Comparison of ENCODE assay signal across 24 cellular contexts in the genomic region with DNA sequence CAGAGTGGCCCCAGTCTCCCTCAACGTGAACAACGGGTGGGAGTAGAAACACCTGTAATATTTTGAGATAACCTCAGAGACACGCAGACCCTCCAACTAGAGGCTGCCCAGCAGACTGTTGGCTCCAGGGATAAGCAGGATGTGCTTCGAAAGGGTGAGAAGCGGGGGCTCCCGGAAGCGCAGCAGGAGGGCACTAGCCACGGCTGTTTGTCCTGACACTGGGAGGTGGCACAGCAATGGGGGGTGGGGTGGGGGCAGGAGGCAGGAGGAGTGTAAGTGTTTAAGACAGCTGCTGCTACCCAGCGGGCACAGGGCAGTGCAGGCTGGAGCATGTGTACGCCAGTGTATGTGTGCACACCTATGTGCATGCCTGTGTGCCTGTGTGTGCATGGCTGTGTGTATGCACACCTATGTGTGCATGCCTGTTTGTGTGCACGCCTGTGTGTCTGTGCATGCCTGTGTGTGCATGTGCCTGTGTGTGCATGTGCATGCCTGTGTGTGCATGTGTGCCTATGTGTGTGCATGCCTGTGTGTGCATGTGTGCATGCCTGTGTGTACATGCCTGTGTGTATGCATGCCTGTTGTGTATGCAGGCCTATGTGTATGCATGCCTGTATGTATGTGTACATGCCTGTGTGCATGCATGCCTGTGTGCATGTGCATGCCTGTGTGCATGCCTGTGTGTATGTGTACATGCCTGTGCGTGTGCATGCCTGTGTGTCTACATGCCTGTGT.
"Had no signal": no experiment of that assay in that cellular context is flagged by ENCODE, and none has a peak within 500 bp of the region (broad histone marks: within the 10 kb centered on the region; RNA-seq: fewer than 3 reads in every experiment).

No MANE protein-coding gene starts in this region.

- H3K4me3 ChIP-seq: dorsolateral prefrontal cortex, esophagus muscularis mucosa, hepatocyte, left lung, lung, neural progenitor cell, prostate gland, transverse colon had no signal

- H3K27me3 ChIP-seq: brain microvascular endothelial cell, hepatocyte, left lung, neural progenitor cell, transverse colon had no signal

- H3K9me3 ChIP-seq: esophagus muscularis mucosa, left lung, prostate gland, transverse colon had no signal

- H3K4me2 ChIP-seq: hepatocyte, neural progenitor cell had no signal

- H3K9ac ChIP-seq: neural progenitor cell had no signal

- ATAC-seq: activated CD8-positive, alpha-beta memory T cell treated with anti-CD3 and anti-CD28 coated beads, Interleukin-2, amount 10 ng/mL, durations not matched to agents 7 days and 5 days; activated CD8-positive, alpha-beta T cell treated with anti-CD3 and anti-CD28 coated beads for 36 hours; left lung; naive thymus-derived CD4-positive, alpha-beta T cell had no signal

- H3K4me1 ChIP-seq: esophagus muscularis mucosa, left lung, prostate gland, transverse colon had no signal

- H3K27ac ChIP-seq: brain microvascular endothelial cell, dorsolateral prefrontal cortex, esophagus muscularis mucosa, hepatocyte, left lung, neural progenitor cell, prostate gland, transverse colon, WERI-Rb-1 had no signal

- H3K79me2 ChIP-seq: hepatocyte had no signal

- FAIRE-seq: colon, frontal cortex, TTC549 had no signal

- DNase-seq: activated CD4-positive, alpha-beta T cell treated with anti-CD3 and anti-CD28 coated beads, Interleukin-2, amount 10 ng/mL, durations not matched to agents 7 days and 5 days; activated CD4-positive, CD25-positive, alpha-beta regulatory T cell treated with anti-CD3 and anti-CD28 coated beads, Interleukin-2, amount 50 U/mL, for 72 hours; activated CD8-positive, alpha-beta memory T cell treated with anti-CD3 and anti-CD28 coated beads, Interleukin-2, amount 10 ng/mL, durations not matched to agents 7 days and 5 days; activated CD8-positive, alpha-beta T cell treated with anti-CD3 and anti-CD28 coated beads for 36 hours; activated gamma-delta T cell; activated T-cell treated with anti-CD3 and anti-CD28 coated beads for 4 hours; anterior cingulate cortex; brain microvascular endothelial cell; central memory CD4-positive, alpha-beta T cell; dorsolateral prefrontal cortex; glutamatergic neuron; immature natural killer cell; naive thymus-derived CD4-positive, alpha-beta T cell; transverse colon; WERI-Rb-1 had no signal

- H2AFZ ChIP-seq: hepatocyte, neural progenitor cell had no signal

- H3K36me3 ChIP-seq: brain microvascular endothelial cell, esophagus muscularis mucosa, left lung, neural progenitor cell, prostate gland, transverse colon, WERI-Rb-1 had no signal
